Comparison of ENCODE assay signal across 15 cellular contexts in genomic region chr15:65087873-65088642, GRCh38. TPM values are rescaled to one million over a fixed set of nuclear protein-coding genes. Genes with fewer than 3 reads are reported as not detected.
A peak's percentile ranks its signal among the peaks of the same experiment; 100 is the strongest.
DNase-seq lines count a peak whose midpoint lies in the region; ATAC-seq and TF ChIP-seq lines count a peak whose summit lies in the region.
"Had no signal": no experiment of that assay in that cellular context is flagged by ENCODE, and none has a peak within 500 bp of the region (broad histone marks: within the 10 kb centered on the region; RNA-seq: fewer than 3 reads in every experiment).

No MANE protein-coding gene starts in this region.

- CTCF ChIA-PET in activated CD4-positive, alpha-beta T cell treated with anti-CD3 and anti-CD28 coated beads, Interleukin-2, amount 10 ng/mL, durations not matched to agents 7 days and 5 days (lab: Charles Lee): interaction anchor here (0.8 to 1.9 kb wide), 4 partner anchors 10 to 25 kb away, joined by 3 to 6 read pairs (median 4); no protein-coding TSS in a partner anchor
- CTCF ChIA-PET in CD4-positive, alpha-beta T cell (lab: Charles Lee): interaction anchor here (1.2 kb wide), 1 partner anchor 54 kb away, joined by 3 read pairs; no protein-coding TSS in a partner anchor

- no peak overlapping the region for H3K4me3 ChIP-seq in right atrium auricular region
- H3K4me3 ChIP-seq: adrenal gland, PC-9 had no signal

- POLR2A ChIA-PET in activated CD4-positive, alpha-beta T cell treated with anti-CD3 and anti-CD28 coated beads, Interleukin-2, amount 10 ng/mL, durations not matched to agents 7 days and 5 days (lab: Charles Lee): no interaction called here
- POLR2A ChIA-PET in CD4-positive, alpha-beta T cell (lab: Charles Lee): interaction anchor here (0.8 kb wide), 1 partner anchor 518 kb away, joined by 3 read pairs; no protein-coding TSS in a partner anchor

- H3K4me1 Mint-ChIP-seq in natural killer cell treated with Interleukin-12 subunit alpha and Interleukin-12 subunit beta and Interleukin-15 and Interleukin-18, amount 100 ng/mL, for 72 hours (ENCODE audit: low read depth in 2 of 2): peaks cover 0 to 12% of the 10 kb centered on the region in 2 donors
- peaks cover under 1 to 10% of the 10 kb centered on the region in 2 donors for H3K4me1 Mint-ChIP-seq in natural killer cell
- no peaks in the 10 kb centered on the region for H3K4me1 Mint-ChIP-seq in activated CD4-positive, alpha-beta T cell treated with anti-CD3 and anti-CD28 coated beads, Interleukin-2, amount 10 ng/mL, durations not matched to agents 7 days and 5 days
- no peaks in the 10 kb centered on the region for H3K4me1 Mint-ChIP-seq in CD4-positive, alpha-beta T cell (ENCODE audit: low read depth)

- no peaks in the 10 kb centered on the region for H3K9me3 ChIP-seq in right atrium auricular region
- H3K9me3 ChIP-seq in CD4-positive, alpha-beta T cell (ENCODE audit: control insufficient read depth, low read length): no peaks in the 10 kb centered on the region
- H3K9me3 ChIP-seq: adrenal gland had no signal

- H3K27me3 ChIP-seq in right atrium auricular region: no peaks in the 10 kb centered on the region
- no peaks in the 10 kb centered on the region for H3K27me3 ChIP-seq in CD4-positive, alpha-beta T cell (ENCODE audit: control insufficient read depth, insufficient read depth, low read length)
- H3K27me3 ChIP-seq: adrenal gland had no signal

- peaks cover 0 to 74% of the 10 kb centered on the region in 2 donors for H3K4me1 ChIP-seq in right atrium auricular region

- peak; percentile 51 for DNase-seq in natural killer cell treated with Interleukin-12 subunit alpha and Interleukin-12 subunit beta and Interleukin-15 and Interleukin-18, amount 100 ng/mL, for 72 hours (ENCODE audit: low spot score)
- DNase-seq in natural killer cell: no peak
- peak; percentile 77 for DNase-seq in right atrium auricular region (ENCODE audit: low spot score)
- DNase-seq in posterior vena cava (ENCODE audit: low spot score): peak; percentile 94
- no peak for DNase-seq in activated CD4-positive, alpha-beta T cell treated with anti-CD3 and anti-CD28 coated beads, Interleukin-2, amount 10 ng/mL, durations not matched to agents 7 days and 5 days
- DNase-seq in CD4-positive, alpha-beta T cell: no peak
- no peak for DNase-seq in NCI-H748 (lab: John Stamatoyannopoulos, UW; ENCODE audit: unreplicated experiment)
- DNase-seq: activated CD8-positive, alpha-beta memory T cell treated with anti-CD3 and anti-CD28 coated beads, Interleukin-2, amount 50 U/mL, for 48 hours; PC-9; stimulated activated CD4-positive, alpha-beta T cell treated with anti-CD3 and anti-CD28 coated beads, Interleukin-2, amount 100 ng/mL, for 24 hours; stimulated activated naive CD8-positive, alpha-beta T cell treated with anti-CD3 and anti-CD28 coated beads, Interleukin-15, Interleukin-2, amounts not matched to agents 100 U/mL and 50 U/mL, for 24 hours had no signal

- H3K9me3 Mint-ChIP-seq in natural killer cell treated with Interleukin-12 subunit alpha and Interleukin-12 subunit beta and Interleukin-15 and Interleukin-18, amount 100 ng/mL, for 72 hours: no peaks in the 10 kb centered on the region
- H3K9me3 Mint-ChIP-seq in natural killer cell: no peaks in the 10 kb centered on the region
- H3K9me3 Mint-ChIP-seq in activated CD4-positive, alpha-beta T cell treated with anti-CD3 and anti-CD28 coated beads, Interleukin-2, amount 10 ng/mL, durations not matched to agents 7 days and 5 days: no peaks in the 10 kb centered on the region
- no peaks in the 10 kb centered on the region for H3K9me3 Mint-ChIP-seq in CD4-positive, alpha-beta T cell

- TF ChIP-seq CTCF in natural killer cell (IDR thresholded peaks at IDR 0.05): no peak
- no peak for TF ChIP-seq CTCF in right atrium auricular region (IDR thresholded peaks at IDR 0.05)
- no peak for TF ChIP-seq CTCF in CD4-positive, alpha-beta T cell (IDR thresholded peaks at IDR 0.05)

- peaks cover 6 to 9% of the 10 kb centered on the region in 2 donors for H3K27me3 Mint-ChIP-seq in natural killer cell treated with Interleukin-12 subunit alpha and Interleukin-12 subunit beta and Interleukin-15 and Interleukin-18, amount 100 ng/mL, for 72 hours
- peaks cover 12 to 15% of the 10 kb centered on the region in 2 donors for H3K27me3 Mint-ChIP-seq in natural killer cell (ENCODE audit: low read depth in 2 of 2)
- peaks cover 7% of the 10 kb centered on the region for H3K27me3 Mint-ChIP-seq in activated CD4-positive, alpha-beta T cell treated with anti-CD3 and anti-CD28 coated beads, Interleukin-2, amount 10 ng/mL, durations not matched to agents 7 days and 5 days
- H3K27me3 Mint-ChIP-seq in CD4-positive, alpha-beta T cell: no peaks in the 10 kb centered on the region

- no peaks in the 10 kb centered on the region for H3K36me3 Mint-ChIP-seq in natural killer cell treated with Interleukin-12 subunit alpha and Interleukin-12 subunit beta and Interleukin-15 and Interleukin-18, amount 100 ng/mL, for 72 hours
- H3K36me3 Mint-ChIP-seq in natural killer cell: no peaks in the 10 kb centered on the region
- no peaks in the 10 kb centered on the region for H3K36me3 Mint-ChIP-seq in activated CD4-positive, alpha-beta T cell treated with anti-CD3 and anti-CD28 coated beads, Interleukin-2, amount 10 ng/mL, durations not matched to agents 7 days and 5 days (ENCODE audit: low read depth)
- H3K36me3 Mint-ChIP-seq in CD4-positive, alpha-beta T cell (ENCODE audit: low read depth): no peaks in the 10 kb centered on the region

- ATAC-seq in natural killer cell treated with Interleukin-12 subunit alpha and Interleukin-12 subunit beta and Interleukin-15 and Interleukin-18, amount 100 ng/mL, for 72 hours: no peak
- ATAC-seq in natural killer cell (no peak), HG03460 (IDR thresholded peaks at IDR 0.05; ENCODE audit: unreplicated experiment) (no peak)
- no peak for ATAC-seq in CD4-positive, alpha-beta T cell (ENCODE audit: poor library complexity)
- ATAC-seq: stimulated activated naive CD8-positive, alpha-beta T cell treated with anti-CD3 and anti-CD28 coated beads, Interleukin-15, Interleukin-2, amounts not matched to agents 100 U/mL and 50 U/mL, for 24 hours had no signal

- intact Hi-C loops in natural killer cell (cut with micrococcal nuclease) (no loop called here), posterior vena cava (cut with DNase I) (loop anchor here (5.0 to 10.0 kb wide), 2 partner anchors 36 to 53 kb away; no protein-coding TSS in a partner anchor)
- intact Hi-C loops in CD4-positive, alpha-beta T cell (cut with DNase I, micrococcal nuclease): no loop called here

- H3K27ac ChIP-seq in right atrium auricular region: peak overlapping the region; percentile 80 to 98
- H3K27ac ChIP-seq in CD4-positive, alpha-beta T cell (ENCODE audit: low read depth, low read length): no peak overlapping the region
- H3K27ac ChIP-seq: PC-9 had no signal

- no peak overlapping the region for H3K27ac Mint-ChIP-seq in natural killer cell treated with Interleukin-12 subunit alpha and Interleukin-12 subunit beta and Interleukin-15 and Interleukin-18, amount 100 ng/mL, for 72 hours
- no peak overlapping the region for H3K27ac Mint-ChIP-seq in natural killer cell
- H3K27ac Mint-ChIP-seq in activated CD4-positive, alpha-beta T cell treated with anti-CD3 and anti-CD28 coated beads, Interleukin-2, amount 10 ng/mL, durations not matched to agents 7 days and 5 days: no peak overlapping the region
- H3K27ac Mint-ChIP-seq in CD4-positive, alpha-beta T cell: no peak overlapping the region

- H3K4me3 Mint-ChIP-seq in natural killer cell treated with Interleukin-12 subunit alpha and Interleukin-12 subunit beta and Interleukin-15 and Interleukin-18, amount 100 ng/mL, for 72 hours: no peak overlapping the region
- H3K4me3 Mint-ChIP-seq in natural killer cell: no peak overlapping the region
- H3K4me3 Mint-ChIP-seq in activated CD4-positive, alpha-beta T cell treated with anti-CD3 and anti-CD28 coated beads, Interleukin-2, amount 10 ng/mL, durations not matched to agents 7 days and 5 days: no peak overlapping the region
- H3K4me3 Mint-ChIP-seq in CD4-positive, alpha-beta T cell: no peak overlapping the region

- H3K36me3 ChIP-seq in right atrium auricular region: no peaks in the 10 kb centered on the region
- H3K36me3 ChIP-seq: adrenal gland had no signal

RNA-seq across cellular contexts. Expression of gene KBTBD13, which starts 11.5 kb away (rescaled TPM):
- not detected for total RNA-seq in natural killer cell treated with Interleukin-12 subunit alpha and Interleukin-12 subunit beta and Interleukin-15 and Interleukin-18, amount 100 ng/mL, for 72 hours
- total RNA-seq in natural killer cell: not detected
- 1 to 10 TPM; 2.6 to 4.4 TPM for total RNA-seq in right atrium auricular region
- total RNA-seq in posterior vena cava: under 1 TPM; 0.37 to 0.57 TPM
- not detected for total RNA-seq in activated CD4-positive, alpha-beta T cell treated with anti-CD3 and anti-CD28 coated beads, Interleukin-2, amount 10 ng/mL, durations not matched to agents 7 days and 5 days
- total RNA-seq in CD4-positive, alpha-beta T cell: not detected
- total RNA-seq: adrenal gland, endothelial cell of umbilical vein, LHCN-M2, PC-9 had no signal

RNA-seq across cellular contexts. Expression of gene RASL12, which starts 20.3 kb away (rescaled TPM):
- not detected for total RNA-seq in natural killer cell treated with Interleukin-12 subunit alpha and Interleukin-12 subunit beta and Interleukin-15 and Interleukin-18, amount 100 ng/mL, for 72 hours
- total RNA-seq in natural killer cell: not detected
- total RNA-seq in right atrium auricular region: 100 to 1,000 TPM in 1 of 2 donors, 10 to 100 TPM in 1; 83.3 to 183 TPM
- 10 to 100 TPM; 82.4 to 93.9 TPM for total RNA-seq in posterior vena cava
- total RNA-seq in activated CD4-positive, alpha-beta T cell treated with anti-CD3 and anti-CD28 coated beads, Interleukin-2, amount 10 ng/mL, durations not matched to agents 7 days and 5 days: not detected
- not detected for total RNA-seq in CD4-positive, alpha-beta T cell
- total RNA-seq: endothelial cell of umbilical vein, LHCN-M2, PC-9 had no signal

RNA-seq across cellular contexts. Expression of gene UBAP1L, which starts 26.9 kb away (rescaled TPM):
- total RNA-seq in natural killer cell treated with Interleukin-12 subunit alpha and Interleukin-12 subunit beta and Interleukin-15 and Interleukin-18, amount 100 ng/mL, for 72 hours: 10 to 100 TPM in 1 of 2 donors, 1 to 10 TPM in 1; 5.7 to 14.2 TPM
- total RNA-seq in natural killer cell (1 to 10 TPM; 4.3 to 8.0 (median 7.5) TPM), right atrium auricular region (1 to 10 TPM in 1 of 2 donors, under 1 TPM in 1; 0.48 to 1.1 TPM), posterior vena cava (1 to 10 TPM; 3.6 to 3.7 TPM)
- total RNA-seq in activated CD4-positive, alpha-beta T cell treated with anti-CD3 and anti-CD28 coated beads, Interleukin-2, amount 10 ng/mL, durations not matched to agents 7 days and 5 days: 1 to 10 TPM; 3.8 to 5.3 TPM
- total RNA-seq in CD4-positive, alpha-beta T cell: 1 to 10 TPM; 7.2 TPM

RNA-seq across cellular contexts. Expression of gene SLC51B, which starts 42.9 kb away (rescaled TPM):
- total RNA-seq in natural killer cell treated with Interleukin-12 subunit alpha and Interleukin-12 subunit beta and Interleukin-15 and Interleukin-18, amount 100 ng/mL, for 72 hours: not detected
- total RNA-seq in natural killer cell: not detected
- not detected for total RNA-seq in right atrium auricular region
- not detected for total RNA-seq in posterior vena cava
- total RNA-seq in activated CD4-positive, alpha-beta T cell treated with anti-CD3 and anti-CD28 coated beads, Interleukin-2, amount 10 ng/mL, durations not matched to agents 7 days and 5 days: not detected
- total RNA-seq in CD4-positive, alpha-beta T cell: not detected
- total RNA-seq: endothelial cell of umbilical vein, PC-9 had no signal

RNA-seq across cellular contexts. Expression of gene PDCD7, which starts 45.5 kb away (rescaled TPM):
- total RNA-seq in natural killer cell treated with Interleukin-12 subunit alpha and Interleukin-12 subunit beta and Interleukin-15 and Interleukin-18, amount 100 ng/mL, for 72 hours: 10 to 100 TPM; 30.3 to 41.2 TPM
- total RNA-seq in natural killer cell: 10 to 100 TPM; 19.1 to 33.9 (median 26.7) TPM
- 10 to 100 TPM in 1 of 2 donors, 1 to 10 TPM in 1; 8.9 to 13.3 TPM for total RNA-seq in right atrium auricular region
- 10 to 100 TPM; 17.6 to 19.6 TPM for total RNA-seq in posterior vena cava
- 10 to 100 TPM; 19.5 to 26.5 TPM for total RNA-seq in activated CD4-positive, alpha-beta T cell treated with anti-CD3 and anti-CD28 coated beads, Interleukin-2, amount 10 ng/mL, durations not matched to agents 7 days and 5 days
- 10 to 100 TPM; 15.6 to 17.7 TPM for total RNA-seq in CD4-positive, alpha-beta T cell

Comparison
In these comparisons a context has a peak if more than half of its experiments do, and no peak if none do; other contexts are left out.
1. DNase-seq: peak in natural killer cell treated with Interleukin-12 subunit alpha and Interleukin-12 subunit beta and Interleukin-15 and Interleukin-18, amount 100 ng/mL, for 72 hours (single experiment), right atrium auricular region (single experiment) and posterior vena cava (single experiment); none in natural killer cell (single experiment), activated CD4-positive, alpha-beta T cell treated with anti-CD3 and anti-CD28 coated beads, Interleukin-2, amount 10 ng/mL, durations not matched to agents 7 days and 5 days (single experiment), CD4-positive, alpha-beta T cell (0 of 10) and NCI-H748 (single experiment).
2. RNA of gene RASL12, which starts 20.3 kb away (total RNA-seq): 83.3 to 183 TPM in right atrium auricular region and 82.4 to 93.9 TPM in posterior vena cava; not detected in CD4-positive, alpha-beta T cell, not detected in natural killer cell treated with Interleukin-12 subunit alpha and Interleukin-12 subunit beta and Interleukin-15 and Interleukin-18, amount 100 ng/mL, for 72 hours, not detected in natural killer cell and not detected in activated CD4-positive, alpha-beta T cell treated with anti-CD3 and anti-CD28 coated beads, Interleukin-2, amount 10 ng/mL, durations not matched to agents 7 days and 5 days; every median in the first group is over 10 times any median in the second.
3. intact Hi-C loops: an anchor here in posterior vena cava (5.0 to 10.0 kb wide); none called in natural killer cell and CD4-positive, alpha-beta T cell.